1 cellular context compared by ENCODE assay signal in genomic region chr12:92404921-92405320, GRCh38.
TF ChIP-seq lines count a peak whose summit lies in the region.

No MANE protein-coding gene starts in this region.

TF ChIP-seq in SK-N-SH treated with all-trans-retinoic acid at 6 μM for 48 hours, 23 proteins besides CTCF, POLR2A, EP300 and RAD21 (continued from another document):
- TF ChIP-seq POU6F1 (CRISPR knock-in tag; IDR thresholded peaks at IDR 0.05; ENCODE audit: borderline replicate concordance, low read depth), result no peak
TF ChIP-seq in SK-N-SH treated with all-trans-retinoic acid at 6 μM for 48 hours: peak in this region for 0.
